In genomic region chr1:112982328-112982727, GRCh38 we compare ENCODE assay signal across 19 cellular contexts.
"Had no signal": no experiment of that assay in that cellular context is flagged by ENCODE, and none has a peak within 500 bp of the region (broad histone marks: within the 10 kb centered on the region; RNA-seq: fewer than 3 reads in every experiment).

No MANE protein-coding gene starts in this region.

- H3K36me3 Mint-ChIP-seq: neural progenitor cell had no signal

- H3K4me2 ChIP-seq: neural progenitor cell had no signal

- ATAC-seq: activated CD4-positive, CD25-positive, alpha-beta regulatory T cell treated with anti-CD3 and anti-CD28 coated beads, Interleukin-2, amount 50 U/mL, for 24 hours; activated T-cell treated with anti-CD3 and anti-CD28 coated beads, Interleukin-2, amount 50 U/mL, for 4 hours; body of pancreas; left lobe of liver had no signal

- H3K4me1 ChIP-seq: body of pancreas, neural progenitor cell, tibial nerve had no signal

- FAIRE-seq: colon, keratinocyte, urothelium cell line had no signal

- H3K36me3 ChIP-seq: neural progenitor cell had no signal

- H3K9me3 ChIP-seq: body of pancreas, tibial nerve had no signal

- H3K9ac ChIP-seq: neural progenitor cell had no signal

- H3K9me3 Mint-ChIP-seq: activated CD4-positive, alpha-beta T cell treated with anti-CD3 and anti-CD28 coated beads, Interleukin-2, amount 10 ng/mL, durations not matched to agents 7 days and 5 days; activated naive CD4-positive, alpha-beta T cell treated with anti-CD3 and anti-CD28 coated beads for 36 hours; activated T-cell treated with anti-CD3 and anti-CD28 coated beads, Interleukin-2, amount 50 U/mL, for 4 hours; endodermal cell; neural progenitor cell; stimulated activated naive CD8-positive, alpha-beta T cell treated with anti-CD3 and anti-CD28 coated beads, Interleukin-15, Interleukin-2, amounts not matched to agents 100 ng/mL and 50 ng/mL, for 24 hours had no signal

- H2AFZ ChIP-seq: neural progenitor cell had no signal

- H3K4me3 ChIP-seq: body of pancreas, neural progenitor cell, tibial nerve had no signal

- H3K27me3 Mint-ChIP-seq: activated CD4-positive, alpha-beta T cell treated with anti-CD3 and anti-CD28 coated beads, Interleukin-2, amount 10 ng/mL, durations not matched to agents 7 days and 5 days; stimulated activated naive CD8-positive, alpha-beta T cell treated with anti-CD3 and anti-CD28 coated beads, Interleukin-15, Interleukin-2, amounts not matched to agents 100 ng/mL and 50 ng/mL, for 24 hours had no signal

- H3K27ac ChIP-seq: body of pancreas, epithelial cell of prostate, neural progenitor cell, tibial nerve had no signal

- H3K4me3 Mint-ChIP-seq: activated CD4-positive, alpha-beta T cell treated with anti-CD3 and anti-CD28 coated beads, Interleukin-2, amount 10 ng/mL, durations not matched to agents 7 days and 5 days; activated naive CD4-positive, alpha-beta T cell treated with anti-CD3 and anti-CD28 coated beads for 36 hours; activated T-cell treated with anti-CD3 and anti-CD28 coated beads, Interleukin-2, amount 50 U/mL, for 4 hours; endodermal cell; neural progenitor cell; stimulated activated naive CD8-positive, alpha-beta T cell treated with anti-CD3 and anti-CD28 coated beads, Interleukin-15, Interleukin-2, amounts not matched to agents 100 ng/mL and 50 ng/mL, for 24 hours had no signal

- H3K27me3 ChIP-seq: body of pancreas, neural progenitor cell, tibial nerve had no signal

- DNase-seq: activated CD4-positive, alpha-beta T cell treated with anti-CD3 and anti-CD28 coated beads, Interleukin-2, amount 10 ng/mL, durations not matched to agents 7 days and 5 days; activated CD8-positive, alpha-beta memory T cell treated with anti-CD3 and anti-CD28 coated beads, Interleukin-2, amount 50 U/mL, for 4 hours; activated naive CD4-positive, alpha-beta T cell treated with anti-CD3 and anti-CD28 coated beads for 36 hours; activated T-cell treated with anti-CD3 and anti-CD28 coated beads, Interleukin-2, amount 50 U/mL, for 4 hours; body of pancreas; central memory CD4-positive, alpha-beta T cell; endodermal cell; foreskin fibroblast; stimulated activated CD8-positive, alpha-beta memory T cell treated with anti-CD3 and anti-CD28 coated beads, Interleukin-4, amount 100 ng/mL, for 48 hours; T1000 had no signal

- H3K27ac Mint-ChIP-seq: activated CD4-positive, alpha-beta T cell treated with anti-CD3 and anti-CD28 coated beads, Interleukin-2, amount 10 ng/mL, durations not matched to agents 7 days and 5 days; activated naive CD4-positive, alpha-beta T cell treated with anti-CD3 and anti-CD28 coated beads for 36 hours; endodermal cell; neural progenitor cell; stimulated activated naive CD8-positive, alpha-beta T cell treated with anti-CD3 and anti-CD28 coated beads, Interleukin-15, Interleukin-2, amounts not matched to agents 100 ng/mL and 50 ng/mL, for 24 hours had no signal
